15 cellular contexts compared by ENCODE assay signal in genomic region chr12:123950476-123951169, GRCh38.
"Had no signal": no experiment of that assay in that cellular context is flagged by ENCODE, and none has a peak within 500 bp of the region (broad histone marks: within the 10 kb centered on the region; RNA-seq: fewer than 3 reads in every experiment).

No MANE protein-coding gene starts in this region.

- H3K9me3 Mint-ChIP-seq: activated naive CD4-positive, alpha-beta T cell treated with anti-CD3 and anti-CD28 coated beads for 36 hours; activated T-helper 2 cell treated with anti-CD3 and anti-CD28 coated beads, Interferon-gamma antibody, Interleukin-2, Interleukin-4, amounts not matched to agents 10 μg/mL and 5 μg/mL and 100 μg/mL, durations not matched to agents 14 hours and 24 hours and 36 hours; naive thymus-derived CD4-positive, alpha-beta T cell; stimulated activated memory B cell treated with anti-CD40 and anti-IgM and Interleukin-4, amounts not matched to agents 10 μg/mL and 1 μg/mL and 100 μg/mL, for 72 hours had no signal

- H3K4me2 ChIP-seq: hepatocyte had no signal

- H3K27ac Mint-ChIP-seq: activated naive CD4-positive, alpha-beta T cell treated with anti-CD3 and anti-CD28 coated beads for 36 hours; activated T-helper 2 cell treated with anti-CD3 and anti-CD28 coated beads, Interferon-gamma antibody, Interleukin-2, Interleukin-4, amounts not matched to agents 10 μg/mL and 5 μg/mL and 100 μg/mL, durations not matched to agents 14 hours and 24 hours and 36 hours; stimulated activated memory B cell treated with anti-CD40 and anti-IgM and Interleukin-4, amounts not matched to agents 10 μg/mL and 1 μg/mL and 100 μg/mL, for 72 hours had no signal

- H3K9me3 ChIP-seq: ascending aorta, ovary, spleen, thoracic aorta, upper lobe of left lung had no signal

- H3K4me3 ChIP-seq: ascending aorta, hepatocyte, ovary, spleen, thoracic aorta, upper lobe of left lung had no signal

- H3K27ac ChIP-seq: hepatocyte, ovary, spleen had no signal

- H3K27me3 ChIP-seq: ascending aorta, hepatocyte, ovary, spleen, upper lobe of left lung had no signal

- H2AFZ ChIP-seq: hepatocyte had no signal

- H3K36me3 ChIP-seq: ovary, thoracic aorta, upper lobe of left lung had no signal

- H3K4me3 Mint-ChIP-seq: activated naive CD4-positive, alpha-beta T cell treated with anti-CD3 and anti-CD28 coated beads for 36 hours; naive thymus-derived CD4-positive, alpha-beta T cell; stimulated activated memory B cell treated with anti-CD40 and anti-IgM and Interleukin-4, amounts not matched to agents 10 μg/mL and 1 μg/mL and 100 μg/mL, for 72 hours had no signal

- H3K4me1 Mint-ChIP-seq: stimulated activated memory B cell treated with anti-CD40 and anti-IgM and Interleukin-4, amounts not matched to agents 10 μg/mL and 1 μg/mL and 100 μg/mL, for 72 hours had no signal

- H3K27me3 Mint-ChIP-seq: naive thymus-derived CD4-positive, alpha-beta T cell; stimulated activated memory B cell treated with anti-CD40 and anti-IgM and Interleukin-4, amounts not matched to agents 10 μg/mL and 1 μg/mL and 100 μg/mL, for 72 hours had no signal

- DNase-seq: activated CD4-positive, alpha-beta T cell treated with anti-CD3 and anti-CD28 coated beads, Interleukin-2, amount 50 U/mL, for 4 hours; activated naive CD4-positive, alpha-beta T cell treated with anti-CD3 and anti-CD28 coated beads for 36 hours; activated T-cell treated with anti-CD3 and anti-CD28 coated beads, Interleukin-2, amount 50 U/mL, for 1 hour; cortex of kidney; naive thymus-derived CD4-positive, alpha-beta T cell; spleen; stimulated activated CD4-positive, alpha-beta T cell treated with anti-CD3 and anti-CD28 coated beads, Interleukin-4, amount 100 ng/mL, for 4 hours; T-helper 2 cell; upper lobe of left lung had no signal
